In the genomic region with DNA sequence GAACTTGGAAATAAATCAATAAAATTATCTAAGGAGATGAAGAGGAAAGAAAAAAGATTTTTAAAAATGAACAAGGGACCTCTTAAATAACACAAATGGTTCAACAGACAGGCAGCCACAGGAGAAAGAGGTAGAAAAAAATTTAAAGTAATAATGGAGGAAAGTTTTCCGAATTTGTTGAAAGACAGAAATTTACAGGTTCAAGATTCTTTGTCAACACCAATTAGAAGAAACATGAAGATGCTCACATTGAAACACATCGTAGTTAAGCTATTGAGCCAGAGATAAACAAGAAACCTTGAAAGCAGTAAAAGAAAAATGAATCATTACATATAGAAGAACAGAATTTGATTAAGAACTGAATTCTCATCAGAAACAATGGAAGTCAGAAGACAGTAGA, we compare ENCODE assay signal across 27 cellular contexts.
"Had no signal": no experiment of that assay in that cellular context is flagged by ENCODE, and none has a peak within 500 bp of the region (broad histone marks: within the 10 kb centered on the region; RNA-seq: fewer than 3 reads in every experiment).

No MANE protein-coding gene starts in this region.

- H3K4me3 ChIP-seq: neural progenitor cell, ovary, prostate gland, right atrium auricular region, right lobe of liver, sigmoid colon, stomach, thoracic aorta, thyroid gland, tibial nerve, upper lobe of left lung, vagina had no signal

- H3K27ac Mint-ChIP-seq: naive thymus-derived CD8-positive, alpha-beta T cell; natural killer cell treated with Interleukin-12 subunit alpha and Interleukin-12 subunit beta and Interleukin-15 and Interleukin-18, amount 100 ng/mL, for 72 hours; neural progenitor cell; stimulated activated effector memory CD8-positive, alpha-beta T cell treated with anti-CD3 and anti-CD28 coated beads, Interleukin-12 subunit alpha, Interleukin-12 subunit beta, amount 100 ng/mL, for 72 hours; stimulated activated naive B cell treated with anti-CD40 and anti-IgM and Interleukin-4, amounts not matched to agents 10 μg/mL and 1 μg/mL and 100 μg/mL, for 72 hours; stimulated activated naive CD8-positive, alpha-beta T cell treated with anti-CD3 and anti-CD28 coated beads, Interleukin-15, Interleukin-2, amounts not matched to agents 100 ng/mL and 50 ng/mL, for 24 hours had no signal

- H3K27me3 ChIP-seq: neural progenitor cell, ovary, right atrium auricular region, right lobe of liver, sigmoid colon, stomach, thyroid gland, tibial nerve, upper lobe of left lung, vagina had no signal

- H3K4me1 ChIP-seq: prostate gland, right lobe of liver had no signal

- H3K27ac ChIP-seq: neural progenitor cell, ovary, prostate gland, right atrium auricular region, right lobe of liver, stomach, thoracic aorta, thyroid gland, tibial nerve, upper lobe of left lung, vagina had no signal

- H3K9me3 Mint-ChIP-seq: natural killer cell treated with Interleukin-12 subunit alpha and Interleukin-12 subunit beta and Interleukin-15 and Interleukin-18, amount 100 ng/mL, for 72 hours; stimulated activated effector memory CD8-positive, alpha-beta T cell treated with anti-CD3 and anti-CD28 coated beads, Interleukin-12 subunit alpha, Interleukin-12 subunit beta, amount 100 ng/mL, for 72 hours had no signal

- H3K36me3 ChIP-seq: neural progenitor cell, ovary, prostate gland, right atrium auricular region, right lobe of liver, sigmoid colon, stomach, thoracic aorta, thyroid gland, tibial nerve, upper lobe of left lung, vagina had no signal

- ATAC-seq: naive thymus-derived CD8-positive, alpha-beta T cell; natural killer cell treated with Interleukin-12 subunit alpha and Interleukin-12 subunit beta and Interleukin-15 and Interleukin-18, amount 100 ng/mL, for 72 hours; right lobe of liver; stimulated activated effector memory CD8-positive, alpha-beta T cell treated with anti-CD3 and anti-CD28 coated beads, Interleukin-12 subunit alpha, Interleukin-12 subunit beta, amount 100 ng/mL, for 72 hours; stimulated activated naive B cell treated with anti-CD40 and anti-IgM and Interleukin-4, amounts not matched to agents 10 μg/mL and 1 μg/mL and 100 μg/mL, for 72 hours had no signal

- DNase-seq: naive thymus-derived CD8-positive, alpha-beta T cell; occipital lobe; ovary; retina; right lobe of liver; sigmoid colon; small intestine; stimulated activated CD4-positive, alpha-beta T cell treated with anti-CD3 and anti-CD28 coated beads, Interleukin-15, amount 100 ng/mL, for 24 hours; stimulated activated CD4-positive, alpha-beta T cell treated with anti-CD3 and anti-CD28 coated beads, Interleukin-2, amount 100 ng/mL, for 24 hours; stimulated activated CD4-positive, alpha-beta T cell treated with anti-CD3 and anti-CD28 coated beads, Interleukin-2, amount 100 ng/mL, for 48 hours; stimulated activated CD4-positive, alpha-beta T cell treated with anti-CD3 and anti-CD28 coated beads, Interleukin-4, amount 100 ng/mL, for 24 hours; stimulated activated naive B cell treated with anti-CD40 and anti-IgM and Interleukin-4, amounts not matched to agents 10 μg/mL and 1 μg/mL and 100 μg/mL, for 72 hours; stimulated activated naive CD4-positive, alpha-beta T cell treated with Interleukin-2 at 50 U/mL for 16 hours; stomach; thyroid gland; trophoblast cell; upper lobe of left lung had no signal

- H3K4me3 Mint-ChIP-seq: naive thymus-derived CD8-positive, alpha-beta T cell; natural killer cell treated with Interleukin-12 subunit alpha and Interleukin-12 subunit beta and Interleukin-15 and Interleukin-18, amount 100 ng/mL, for 72 hours; neural progenitor cell; stimulated activated effector memory CD8-positive, alpha-beta T cell treated with anti-CD3 and anti-CD28 coated beads, Interleukin-12 subunit alpha, Interleukin-12 subunit beta, amount 100 ng/mL, for 72 hours; stimulated activated naive B cell treated with anti-CD40 and anti-IgM and Interleukin-4, amounts not matched to agents 10 μg/mL and 1 μg/mL and 100 μg/mL, for 72 hours; stimulated activated naive CD8-positive, alpha-beta T cell treated with anti-CD3 and anti-CD28 coated beads, Interleukin-15, Interleukin-2, amounts not matched to agents 100 ng/mL and 50 ng/mL, for 24 hours had no signal

- H3K27me3 Mint-ChIP-seq: stimulated activated naive B cell treated with anti-CD40 and anti-IgM and Interleukin-4, amounts not matched to agents 10 μg/mL and 1 μg/mL and 100 μg/mL, for 72 hours had no signal

- H3K36me3 Mint-ChIP-seq: natural killer cell treated with Interleukin-12 subunit alpha and Interleukin-12 subunit beta and Interleukin-15 and Interleukin-18, amount 100 ng/mL, for 72 hours; neural progenitor cell; stimulated activated effector memory CD8-positive, alpha-beta T cell treated with anti-CD3 and anti-CD28 coated beads, Interleukin-12 subunit alpha, Interleukin-12 subunit beta, amount 100 ng/mL, for 72 hours; stimulated activated naive B cell treated with anti-CD40 and anti-IgM and Interleukin-4, amounts not matched to agents 10 μg/mL and 1 μg/mL and 100 μg/mL, for 72 hours had no signal

- H3K9me3 ChIP-seq: ovary, prostate gland, right atrium auricular region, right lobe of liver, sigmoid colon, stomach, thoracic aorta, thyroid gland, tibial nerve, upper lobe of left lung, vagina had no signal

- H3K4me1 Mint-ChIP-seq: naive thymus-derived CD8-positive, alpha-beta T cell; stimulated activated effector memory CD8-positive, alpha-beta T cell treated with anti-CD3 and anti-CD28 coated beads, Interleukin-12 subunit alpha, Interleukin-12 subunit beta, amount 100 ng/mL, for 72 hours; stimulated activated naive B cell treated with anti-CD40 and anti-IgM and Interleukin-4, amounts not matched to agents 10 μg/mL and 1 μg/mL and 100 μg/mL, for 72 hours had no signal

- FAIRE-seq: urothelium cell line had no signal
